ENCODE assay signal across 1 cellular context in the genomic region with DNA sequence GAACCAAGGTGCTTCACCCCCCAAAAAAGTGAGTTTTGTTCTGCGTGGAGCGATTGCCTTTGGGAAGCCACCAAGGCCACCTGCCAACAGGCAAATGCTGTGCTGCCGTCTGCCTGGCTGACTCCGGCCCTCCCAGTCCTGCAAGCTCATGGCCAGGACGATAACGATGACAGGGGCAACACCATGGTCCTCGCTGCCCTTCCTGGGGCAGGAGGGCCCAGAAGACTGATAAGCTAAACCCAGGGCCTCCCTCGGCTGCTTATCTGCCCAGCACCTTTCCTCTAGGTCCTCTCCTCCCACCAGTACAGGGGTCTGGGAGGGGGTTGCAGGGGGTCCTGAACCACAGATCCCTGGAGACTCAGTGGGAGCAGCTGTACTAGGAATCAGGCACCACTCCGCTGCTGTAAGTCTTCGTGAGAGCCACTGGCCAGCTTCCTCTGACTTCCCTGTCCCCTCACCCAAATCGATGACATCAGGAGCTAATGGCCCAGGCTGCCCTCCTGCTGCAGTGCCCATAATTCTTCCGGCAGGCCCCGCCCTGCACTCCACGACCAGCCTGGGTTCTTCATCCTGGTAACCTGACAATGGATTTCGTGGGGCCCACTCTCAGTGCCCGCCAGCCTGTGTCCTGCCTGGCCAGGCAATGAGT.
TF ChIP-seq lines count a peak whose summit lies in the region.

No MANE protein-coding gene starts in this region.

TF ChIP-seq in K562, 482 proteins besides CTCF, POLR2A, EP300 and RAD21 (continued from another document and continues in another):
- TF ChIP-seq SAP30 (IDR thresholded peaks at IDR 0.05; ENCODE audit: borderline replicate concordance, insufficient read depth, low read depth, low read length, poor library complexity, severe bottlenecking) (no peak), ARID1B (IDR thresholded peaks at IDR 0.05) (peak; percentile 93), ILK (tag; IDR thresholded peaks at IDR 0.05; ENCODE audit: borderline replicate concordance, low read depth) (no peak), STAT5A (IDR thresholded peaks at IDR 0.05; ENCODE audit: borderline replicate concordance, low read length) (peak; percentile 61; the same call in 1 of the 2 replicates), NFRKB (IDR thresholded peaks at IDR 0.05; ENCODE audit: low read depth) (no peak), HSF4 (CRISPR knock-in tag; IDR thresholded peaks at IDR 0.05; ENCODE audit: borderline replicate concordance) (no peak), NCOA4 (IDR thresholded peaks at IDR 0.05; ENCODE audit: partially characterized antibody) (no peak), TCF7L2 (IDR thresholded peaks at IDR 0.05; ENCODE audit: low read depth, low read length) (no peak), GATAD2A (IDR thresholded peaks at IDR 0.05) (0 out of 2 replicates have a peak, but pooled peaks have one; percentile 60), CREM (IDR thresholded peaks at IDR 0.05; ENCODE audit: low read depth) (peak; percentile 40; the same call in 1 of the 2 replicates), ZNF444 (CRISPR knock-in tag; IDR thresholded peaks at IDR 0.05) (no peak), SRF (CRISPR knock-in tag; IDR thresholded peaks at IDR 0.05) (no peak), CBFA2T2 (conservative IDR thresholded peaks at IDR 0.05) (peak; percentile 93), HMGN3 (IDR thresholded peaks at IDR 0.05; ENCODE audit: borderline replicate concordance, extremely low read depth, insufficient read length, low read depth, low read length) (peak; percentile 84), CXXC5 (CRISPR knock-in tag; IDR thresholded peaks at IDR 0.05) (peak; percentile 63), TARDBP (IDR thresholded peaks at IDR 0.05) (no peak), NFE2 (IDR thresholded peaks at IDR 0.05; ENCODE audit: low read depth) (peak; percentile 48; the same call in 1 of the 2 replicates), MBD2 (IDR thresholded peaks at IDR 0.05; ENCODE audit: borderline replicate concordance, low read depth) (no peak), BRD4 (IDR thresholded peaks at IDR 0.05) (no peak), NR4A1 (CRISPR knock-in tag; IDR thresholded peaks at IDR 0.05) (no peak), NR4A1 (tag; IDR thresholded peaks at IDR 0.05) (peak; percentile 70; the same call in 1 of the 2 replicates), GATAD2B (IDR thresholded peaks at IDR 0.05; ENCODE audit: borderline replicate concordance) (peak; percentile 70), DMBX1 (CRISPR knock-in tag; IDR thresholded peaks at IDR 0.05; ENCODE audit: borderline replicate concordance) (peak; percentile 89), ZNF778 (CRISPR knock-in tag; IDR thresholded peaks at IDR 0.05) (no peak), PML (IDR thresholded peaks at IDR 0.05; ENCODE audit: low read length) (peak; percentile 61; the same call in 1 of the 2 replicates), TEAD4 (IDR thresholded peaks at IDR 0.05; ENCODE audit: low read length) (peak; percentile 80), TEAD4 (CRISPR knock-in tag; IDR thresholded peaks at IDR 0.05; ENCODE audit: borderline replicate concordance) (no peak), POLR2AphosphoS5 (IDR thresholded peaks at IDR 0.05; ENCODE audit: control insufficient read depth, insufficient read depth, low read depth, low read length) (peak; percentile 75), HDAC2 (IDR thresholded peaks at IDR 0.05) (0 out of 2 replicates have a peak, but pooled peaks have one; percentile 30), FOXM1 (IDR thresholded peaks at IDR 0.05; ENCODE audit: low read depth) (peak; percentile 56; the same call in 1 of the 2 replicates), FOXM1 (CRISPR knock-in tag; IDR thresholded peaks at IDR 0.05; ENCODE audit: low read depth) (no peak), MTA2 (IDR thresholded peaks at IDR 0.05; ENCODE audit: low read depth) (peak; percentile 50)
- TF ChIP-seq, protein P1, sequence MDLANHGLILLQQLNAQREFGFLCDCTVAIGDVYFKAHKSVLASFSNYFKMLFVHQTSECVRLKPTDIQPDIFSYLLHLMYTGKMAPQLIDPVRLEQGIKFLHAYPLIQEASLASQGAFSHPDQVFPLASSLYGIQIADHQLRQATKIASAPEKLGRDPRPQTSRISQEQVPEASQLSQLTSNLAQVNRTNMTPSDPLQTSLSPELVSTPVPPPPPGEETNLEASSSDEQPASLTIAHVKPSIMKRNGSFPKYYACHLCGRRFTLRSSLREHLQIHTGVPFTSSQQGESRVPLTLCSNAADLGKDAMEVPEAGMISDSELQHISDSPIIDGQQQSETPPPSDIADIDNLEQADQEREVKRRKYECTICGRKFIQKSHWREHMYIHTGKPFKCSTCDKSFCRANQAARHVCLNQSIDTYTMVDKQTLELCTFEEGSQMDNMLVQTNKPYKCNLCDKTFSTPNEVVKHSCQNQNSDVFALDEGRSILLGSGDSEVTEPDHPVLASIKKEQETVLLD (IDR thresholded peaks at IDR 0.05), result peak; percentile 31; the same call in 1 of the 2 replicates
- TF ChIP-seq, protein P2, sequence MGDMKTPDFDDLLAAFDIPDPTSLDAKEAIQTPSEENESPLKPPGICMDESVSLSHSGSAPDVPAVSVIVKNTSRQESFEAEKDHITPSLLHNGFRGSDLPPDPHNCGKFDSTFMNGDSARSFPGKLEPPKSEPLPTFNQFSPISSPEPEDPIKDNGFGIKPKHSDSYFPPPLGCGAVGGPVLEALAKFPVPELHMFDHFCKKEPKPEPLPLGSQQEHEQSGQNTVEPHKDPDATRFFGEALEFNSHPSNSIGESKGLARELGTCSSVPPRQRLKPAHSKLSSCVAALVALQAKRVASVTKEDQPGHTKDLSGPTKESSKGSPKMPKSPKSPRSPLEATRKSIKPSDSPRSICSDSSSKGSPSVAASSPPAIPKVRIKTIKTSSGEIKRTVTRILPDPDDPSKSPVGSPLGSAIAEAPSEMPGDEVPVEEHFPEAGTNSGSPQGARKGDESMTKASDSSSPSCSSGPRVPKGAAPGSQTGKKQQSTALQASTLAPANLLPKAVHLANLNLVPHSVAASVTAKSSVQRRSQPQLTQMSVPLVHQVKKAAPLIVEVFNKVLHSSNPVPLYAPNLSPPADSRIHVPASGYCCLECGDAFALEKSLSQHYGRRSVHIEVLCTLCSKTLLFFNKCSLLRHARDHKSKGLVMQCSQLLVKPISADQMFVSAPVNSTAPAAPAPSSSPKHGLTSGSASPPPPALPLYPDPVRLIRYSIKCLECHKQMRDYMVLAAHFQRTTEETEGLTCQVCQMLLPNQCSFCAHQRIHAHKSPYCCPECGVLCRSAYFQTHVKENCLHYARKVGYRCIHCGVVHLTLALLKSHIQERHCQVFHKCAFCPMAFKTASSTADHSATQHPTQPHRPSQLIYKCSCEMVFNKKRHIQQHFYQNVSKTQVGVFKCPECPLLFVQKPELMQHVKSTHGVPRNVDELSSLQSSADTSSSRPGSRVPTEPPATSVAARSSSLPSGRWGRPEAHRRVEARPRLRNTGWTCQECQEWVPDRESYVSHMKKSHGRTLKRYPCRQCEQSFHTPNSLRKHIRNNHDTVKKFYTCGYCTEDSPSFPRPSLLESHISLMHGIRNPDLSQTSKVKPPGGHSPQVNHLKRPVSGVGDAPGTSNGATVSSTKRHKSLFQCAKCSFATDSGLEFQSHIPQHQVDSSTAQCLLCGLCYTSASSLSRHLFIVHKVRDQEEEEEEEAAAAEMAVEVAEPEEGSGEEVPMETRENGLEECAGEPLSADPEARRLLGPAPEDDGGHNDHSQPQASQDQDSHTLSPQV (IDR thresholded peaks at IDR 0.05), result peak; percentile 89
- TF ChIP-seq, protein P3, sequence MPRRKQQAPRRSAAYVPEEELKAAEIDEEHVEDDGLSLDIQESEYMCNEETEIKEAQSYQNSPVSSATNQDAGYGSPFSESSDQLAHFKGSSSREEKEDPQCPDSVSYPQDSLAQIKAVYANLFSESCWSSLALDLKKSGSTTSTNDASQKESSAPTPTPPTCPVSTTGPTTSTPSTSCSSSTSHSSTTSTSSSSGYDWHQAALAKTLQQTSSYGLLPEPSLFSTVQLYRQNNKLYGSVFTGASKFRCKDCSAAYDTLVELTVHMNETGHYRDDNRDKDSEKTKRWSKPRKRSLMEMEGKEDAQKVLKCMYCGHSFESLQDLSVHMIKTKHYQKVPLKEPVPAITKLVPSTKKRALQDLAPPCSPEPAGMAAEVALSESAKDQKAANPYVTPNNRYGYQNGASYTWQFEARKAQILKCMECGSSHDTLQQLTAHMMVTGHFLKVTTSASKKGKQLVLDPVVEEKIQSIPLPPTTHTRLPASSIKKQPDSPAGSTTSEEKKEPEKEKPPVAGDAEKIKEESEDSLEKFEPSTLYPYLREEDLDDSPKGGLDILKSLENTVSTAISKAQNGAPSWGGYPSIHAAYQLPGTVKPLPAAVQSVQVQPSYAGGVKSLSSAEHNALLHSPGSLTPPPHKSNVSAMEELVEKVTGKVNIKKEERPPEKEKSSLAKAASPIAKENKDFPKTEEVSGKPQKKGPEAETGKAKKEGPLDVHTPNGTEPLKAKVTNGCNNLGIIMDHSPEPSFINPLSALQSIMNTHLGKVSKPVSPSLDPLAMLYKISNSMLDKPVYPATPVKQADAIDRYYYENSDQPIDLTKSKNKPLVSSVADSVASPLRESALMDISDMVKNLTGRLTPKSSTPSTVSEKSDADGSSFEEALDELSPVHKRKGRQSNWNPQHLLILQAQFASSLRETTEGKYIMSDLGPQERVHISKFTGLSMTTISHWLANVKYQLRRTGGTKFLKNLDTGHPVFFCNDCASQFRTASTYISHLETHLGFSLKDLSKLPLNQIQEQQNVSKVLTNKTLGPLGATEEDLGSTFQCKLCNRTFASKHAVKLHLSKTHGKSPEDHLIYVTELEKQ (CRISPR knock-in tag; IDR thresholded peaks at IDR 0.05), result 0 out of 2 replicates have a peak, but pooled peaks have one; percentile 8
- TF ChIP-seq, protein P4, sequence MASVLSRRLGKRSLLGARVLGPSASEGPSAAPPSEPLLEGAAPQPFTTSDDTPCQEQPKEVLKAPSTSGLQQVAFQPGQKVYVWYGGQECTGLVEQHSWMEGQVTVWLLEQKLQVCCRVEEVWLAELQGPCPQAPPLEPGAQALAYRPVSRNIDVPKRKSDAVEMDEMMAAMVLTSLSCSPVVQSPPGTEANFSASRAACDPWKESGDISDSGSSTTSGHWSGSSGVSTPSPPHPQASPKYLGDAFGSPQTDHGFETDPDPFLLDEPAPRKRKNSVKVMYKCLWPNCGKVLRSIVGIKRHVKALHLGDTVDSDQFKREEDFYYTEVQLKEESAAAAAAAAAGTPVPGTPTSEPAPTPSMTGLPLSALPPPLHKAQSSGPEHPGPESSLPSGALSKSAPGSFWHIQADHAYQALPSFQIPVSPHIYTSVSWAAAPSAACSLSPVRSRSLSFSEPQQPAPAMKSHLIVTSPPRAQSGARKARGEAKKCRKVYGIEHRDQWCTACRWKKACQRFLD (CRISPR knock-in tag; IDR thresholded peaks at IDR 0.05), result peak; percentile 28; the same call in 1 of the 2 replicates
- TF ChIP-seq, protein P5, sequence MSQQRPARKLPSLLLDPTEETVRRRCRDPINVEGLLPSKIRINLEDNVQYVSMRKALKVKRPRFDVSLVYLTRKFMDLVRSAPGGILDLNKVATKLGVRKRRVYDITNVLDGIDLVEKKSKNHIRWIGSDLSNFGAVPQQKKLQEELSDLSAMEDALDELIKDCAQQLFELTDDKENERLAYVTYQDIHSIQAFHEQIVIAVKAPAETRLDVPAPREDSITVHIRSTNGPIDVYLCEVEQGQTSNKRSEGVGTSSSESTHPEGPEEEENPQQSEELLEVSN (IDR thresholded peaks at IDR 0.05; ENCODE audit: borderline replicate concordance in 1 of 2, extremely low read depth in 1 of 2, insufficient read depth in 1 of 2, insufficient read length in 1 of 2, low read depth in 1 of 2, low read length in 1 of 2, poor library complexity in 1 of 2, severe bottlenecking in 1 of 2), result peak; percentile 11 to 44
- TF ChIP-seq, protein P6, sequence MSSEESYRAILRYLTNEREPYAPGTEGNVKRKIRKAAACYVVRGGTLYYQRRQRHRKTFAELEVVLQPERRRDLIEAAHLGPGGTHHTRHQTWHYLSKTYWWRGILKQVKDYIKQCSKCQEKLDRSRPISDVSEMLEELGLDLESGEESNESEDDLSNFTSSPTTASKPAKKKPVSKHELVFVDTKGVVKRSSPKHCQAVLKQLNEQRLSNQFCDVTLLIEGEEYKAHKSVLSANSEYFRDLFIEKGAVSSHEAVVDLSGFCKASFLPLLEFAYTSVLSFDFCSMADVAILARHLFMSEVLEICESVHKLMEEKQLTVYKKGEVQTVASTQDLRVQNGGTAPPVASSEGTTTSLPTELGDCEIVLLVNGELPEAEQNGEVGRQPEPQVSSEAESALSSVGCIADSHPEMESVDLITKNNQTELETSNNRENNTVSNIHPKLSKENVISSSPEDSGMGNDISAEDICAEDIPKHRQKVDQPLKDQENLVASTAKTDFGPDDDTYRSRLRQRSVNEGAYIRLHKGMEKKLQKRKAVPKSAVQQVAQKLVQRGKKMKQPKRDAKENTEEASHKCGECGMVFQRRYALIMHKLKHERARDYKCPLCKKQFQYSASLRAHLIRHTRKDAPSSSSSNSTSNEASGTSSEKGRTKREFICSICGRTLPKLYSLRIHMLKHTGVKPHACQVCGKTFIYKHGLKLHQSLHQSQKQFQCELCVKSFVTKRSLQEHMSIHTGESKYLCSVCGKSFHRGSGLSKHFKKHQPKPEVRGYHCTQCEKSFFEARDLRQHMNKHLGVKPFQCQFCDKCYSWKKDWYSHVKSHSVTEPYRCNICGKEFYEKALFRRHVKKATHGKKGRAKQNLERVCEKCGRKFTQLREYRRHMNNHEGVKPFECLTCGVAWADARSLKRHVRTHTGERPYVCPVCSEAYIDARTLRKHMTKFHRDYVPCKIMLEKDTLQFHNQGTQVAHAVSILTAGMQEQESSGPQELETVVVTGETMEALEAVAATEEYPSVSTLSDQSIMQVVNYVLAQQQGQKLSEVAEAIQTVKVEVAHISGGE (CRISPR knock-in tag; IDR thresholded peaks at IDR 0.05), result peak in 1 of 3 experiments; percentile 68; a peak in 2 of 6 replicates
